In the genomic region with DNA sequence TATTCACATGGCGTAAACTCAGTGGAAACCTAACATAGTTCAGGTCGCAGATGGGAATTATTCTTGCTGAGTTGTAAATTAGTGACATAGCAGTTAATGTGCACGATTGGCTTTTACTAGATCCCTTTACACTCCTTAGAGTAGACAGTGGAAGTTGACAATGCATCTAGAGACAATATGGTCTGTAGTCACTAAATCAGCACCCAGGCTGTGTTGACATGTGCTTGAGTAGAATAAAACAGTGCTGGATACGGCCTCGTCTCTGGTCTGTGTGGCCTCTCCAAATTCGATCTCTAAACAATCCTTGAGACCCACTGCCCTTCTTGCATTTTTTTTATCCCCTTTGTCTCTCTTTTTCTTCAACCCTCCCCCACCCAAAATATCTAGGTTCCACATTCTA, we compare ENCODE assay signal across 22 cellular contexts.
"Had no signal": no experiment of that assay in that cellular context is flagged by ENCODE, and none has a peak within 500 bp of the region (broad histone marks: within the 10 kb centered on the region; RNA-seq: fewer than 3 reads in every experiment).

No MANE protein-coding gene starts in this region.

- H3K27ac ChIP-seq: colonic mucosa, epithelial cell of prostate, esophagus squamous epithelium, gastrocnemius medialis, heart right ventricle, left lung, lower lobe of right lung had no signal

- ATAC-seq: effector memory CD8-positive, alpha-beta T cell; esophagus mucosa; gastrocnemius medialis; heart right ventricle; left cardiac atrium; left lung; lower lobe of right lung; mucosa of descending colon; naive thymus-derived CD8-positive, alpha-beta T cell had no signal

- H3K9me3 ChIP-seq: colonic mucosa, esophagus squamous epithelium, gastrocnemius medialis, heart right ventricle, left lung, lower lobe of right lung, mucosa of descending colon had no signal

- H3K27me3 ChIP-seq: colonic mucosa, esophagus squamous epithelium, gastrocnemius medialis, heart right ventricle, left lung had no signal

- DNase-seq: colonic mucosa; cortex of kidney; effector CD8-positive, alpha-beta T cell; effector memory CD8-positive, alpha-beta T cell; endodermal cell; erythroblast; esophagus squamous epithelium; foreskin fibroblast; foreskin melanocyte; gastrocnemius medialis; glutamatergic neuron; head of caudate nucleus; heart right ventricle; hippocampal formation; left cardiac atrium; left lung; lower lobe of right lung; mucosa of descending colon; naive B cell; naive thymus-derived CD8-positive, alpha-beta T cell had no signal

- H3K4me1 ChIP-seq: colonic mucosa, esophagus squamous epithelium, gastrocnemius medialis, heart right ventricle, left lung, lower lobe of right lung had no signal

- H3K4me3 ChIP-seq: colonic mucosa, esophagus squamous epithelium, gastrocnemius medialis, heart right ventricle, left lung, lower lobe of right lung, mucosa of descending colon had no signal

- H3K36me3 ChIP-seq: colonic mucosa, esophagus squamous epithelium, gastrocnemius medialis, heart right ventricle, left lung, lower lobe of right lung had no signal
